ENCODE assay signal across 9 cellular contexts in the genomic region with DNA sequence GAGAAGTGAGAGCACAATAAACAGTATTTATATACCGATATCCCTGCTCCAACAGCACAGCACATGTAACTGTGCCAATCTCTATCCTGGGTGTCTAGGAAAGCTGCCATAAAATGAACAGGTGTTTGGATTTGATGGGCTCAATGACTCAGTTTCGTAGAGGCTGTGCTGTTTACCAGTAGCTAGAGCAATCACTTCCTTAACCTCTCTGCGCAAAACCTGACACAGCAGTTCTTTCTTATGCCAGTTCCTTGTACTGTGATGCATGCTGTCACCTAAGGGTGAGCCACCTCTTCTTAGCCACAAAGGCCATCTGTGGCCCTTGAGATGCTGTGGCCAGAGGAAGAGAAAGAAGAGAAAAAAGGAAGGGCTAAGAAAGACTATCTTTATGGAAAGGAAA. TPM values are rescaled to one million over a fixed set of nuclear protein-coding genes. Genes with fewer than 3 reads are reported as not detected.
A peak's percentile ranks its signal among the peaks of the same experiment; 100 is the strongest.
DNase-seq lines count a peak whose midpoint lies in the region; ATAC-seq and TF ChIP-seq lines count a peak whose summit lies in the region.
"Had no signal": no experiment of that assay in that cellular context is flagged by ENCODE, and none has a peak within 500 bp of the region (broad histone marks: within the 10 kb centered on the region; RNA-seq: fewer than 3 reads in every experiment).

No MANE protein-coding gene starts in this region.

- H3K9me3 Mint-ChIP-seq in progenitor cell of endocrine pancreas (ENCODE audit: low read depth) = peaks cover 4% of the 10 kb centered on the region

- peak; percentile 71 for DNase-seq in DMS53 treated with DMSO at 0.1 percent for 48 hours (lab: John Stamatoyannopoulos, UW; ENCODE audit: unreplicated experiment)
- peak; percentile 62 for DNase-seq in LHCN-M2 (ENCODE audit: low read depth)
- DNase-seq in erythroblast (lab: John Stamatoyannopoulos, UW) = peak; percentile 7 to 21
- no peak for DNase-seq in GM10266 (ENCODE audit: extremely low spot score)
- DNase-seq in GM13977 (ENCODE audit: low spot score) = no peak
- no peak for DNase-seq in progenitor cell of endocrine pancreas (ENCODE audit: low spot score, unreplicated experiment)
- DNase-seq: Calu3 had no signal

- H3K27me3 Mint-ChIP-seq in progenitor cell of endocrine pancreas = no peaks in the 10 kb centered on the region

- no peak for TF ChIP-seq POLR2A in erythroblast (IDR thresholded peaks at IDR 0.05; ENCODE audit: low read length)

- no peak overlapping the region for H3K4me3 Mint-ChIP-seq in progenitor cell of endocrine pancreas (ENCODE audit: low read depth)

- H3K4me1 Mint-ChIP-seq in progenitor cell of endocrine pancreas (ENCODE audit: low read depth) = peaks cover 6% of the 10 kb centered on the region

- TF ChIP-seq CTCF in GM10266 (IDR thresholded peaks at IDR 0.05; ENCODE audit: control insufficient read depth, insufficient read depth, low read depth, missing control alignments) (no peak), GM13977 (IDR thresholded peaks at IDR 0.05; ENCODE audit: extremely low read depth, insufficient read depth, missing control alignments) (no peak), progenitor cell of endocrine pancreas (IDR thresholded peaks at IDR 0.05; ENCODE audit: unreplicated experiment) (no peak)

- ATAC-seq in GM21447 (IDR thresholded peaks at IDR 0.05; ENCODE audit: unreplicated experiment) = peak; percentile 53
- ATAC-seq in GM19463 (IDR thresholded peaks at IDR 0.05; ENCODE audit: unreplicated experiment) = no peak

- H3K36me3 Mint-ChIP-seq in progenitor cell of endocrine pancreas (ENCODE audit: insufficient read depth) = peaks cover 47% of the 10 kb centered on the region

- in situ Hi-C loops in GM13977 (cut with MboI; ENCODE audit: low pct_unique_long_range_greater_than_20kb, low sequenced_read_pairs, unreplicated experiment) = no loop called here

- no peak overlapping the region for H3K27ac Mint-ChIP-seq in progenitor cell of endocrine pancreas

RNA-seq across cellular contexts. Expression of gene SHPRH, which starts 59.3 kb away (rescaled TPM):
- 8.2 and 8.5 TPM in 2 replicates for total RNA-seq in LHCN-M2 (2014; rRNA removed)
- polyA plus RNA-seq in LHCN-M2 (2012) = 1.1 TPM
- 47.0 and 50.1 TPM in 2 replicates for total RNA-seq in progenitor cell of endocrine pancreas

Comparison
In these comparisons a context has a peak if more than half of its experiments do, and no peak if none do; other contexts are left out.
1. DNase-seq: peak in DMS53 treated with DMSO at 0.1 percent for 48 hours (single experiment), LHCN-M2 (single experiment) and erythroblast (2 of 2); none in GM10266 (single experiment), GM13977 (single experiment) and progenitor cell of endocrine pancreas (single experiment).